ENCODE assay signal across 15 cellular contexts in the genomic region with DNA sequence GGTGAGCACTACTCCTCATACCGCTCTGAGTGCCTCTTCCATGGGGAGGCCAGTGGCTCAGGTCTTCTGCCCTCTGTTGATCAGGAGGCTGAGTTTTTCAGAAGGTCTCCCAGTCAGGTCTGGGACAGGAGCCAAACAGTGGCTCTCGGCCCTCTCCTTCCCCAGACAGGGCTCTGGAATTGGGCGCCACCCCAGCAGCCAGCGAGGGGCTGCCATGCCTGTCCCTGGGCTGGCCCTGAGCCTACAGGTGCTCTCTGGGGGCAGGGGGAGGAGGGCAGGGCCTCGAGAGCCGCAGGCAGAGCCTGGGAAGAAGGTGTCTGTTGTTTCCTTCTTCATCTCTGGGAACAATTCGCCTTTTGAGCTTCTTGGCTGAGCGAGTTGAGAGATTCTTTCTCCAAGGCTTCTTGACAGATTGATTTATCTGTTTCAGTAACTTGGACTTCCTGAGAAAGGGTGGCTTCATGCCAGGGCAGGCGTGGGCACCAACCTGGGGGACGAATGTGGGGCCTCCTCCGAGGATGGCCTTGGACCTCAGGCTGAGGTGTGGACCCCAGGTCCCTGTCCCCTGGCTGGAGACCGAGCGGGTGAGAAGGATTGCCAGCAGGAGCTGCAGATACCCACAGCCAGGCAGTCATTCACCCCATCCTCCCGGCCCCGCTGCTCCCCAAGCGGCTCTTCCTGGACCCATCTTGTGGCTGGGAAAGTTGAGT.
DNase-seq lines count a peak whose midpoint lies in the region; ATAC-seq and TF ChIP-seq lines count a peak whose summit lies in the region.
"Had no signal": no experiment of that assay in that cellular context is flagged by ENCODE, and none has a peak within 500 bp of the region (broad histone marks: within the 10 kb centered on the region; RNA-seq: fewer than 3 reads in every experiment).

No MANE protein-coding gene starts in this region.

- whole genome bisulfite sequencing in testis, 2 donors = 56 to 83% methylated on average over 2 to 16 of the region's 16 CpGs

- peaks cover 8% of the 10 kb centered on the region for H3K4me1 Mint-ChIP-seq in Calu3 (ENCODE audit: low read depth, unreplicated experiment)
- H3K4me1 Mint-ChIP-seq: CD4-positive, alpha-beta memory T cell had no signal

- no peak overlapping the region for H3K27ac Mint-ChIP-seq in Calu3 (ENCODE audit: unreplicated experiment)
- H3K27ac Mint-ChIP-seq: CD4-positive, alpha-beta memory T cell had no signal

- H4K20me1 ChIP-seq in PC-9 (ENCODE audit: insufficient read depth) = no peaks in the 10 kb centered on the region; the same call in 1 of the 2 replicates

- no peaks in the 10 kb centered on the region for H3K79me2 ChIP-seq in PC-9 (ENCODE audit: low read depth)

- H3F3A ChIP-seq in PC-9 (ENCODE audit: insufficient read depth, low read depth) = peaks cover 29% of the 10 kb centered on the region

- H3K27ac ChIP-seq in PC-9 = no peak overlapping the region
- peak overlapping the region; percentile 28 to 55 for H3K27ac ChIP-seq in testis

- H3K27me3 Mint-ChIP-seq in Calu3 (ENCODE audit: unreplicated experiment) = peaks cover 96% of the 10 kb centered on the region

- TF ChIP-seq POLR2A in testis (IDR thresholded peaks at IDR 0.05) = no peak

- peak overlapping the region; percentile 27 for H3K4me3 Mint-ChIP-seq in Calu3 (ENCODE audit: low read depth, unreplicated experiment)
- H3K4me3 Mint-ChIP-seq: CD4-positive, alpha-beta memory T cell had no signal

- H3K9me3 ChIP-seq in PC-9 (ENCODE audit: insufficient read depth, low read depth) = peaks cover 13% of the 10 kb centered on the region
- H3K9me3 ChIP-seq in testis = no peaks in the 10 kb centered on the region

- H3K36me3 ChIP-seq in PC-9 (ENCODE audit: low read depth) (no peaks in the 10 kb centered on the region), testis (ENCODE audit: low read depth, missing control alignments) (no peaks in the 10 kb centered on the region)

- no peak for TF ChIP-seq CTCF in Calu3 (IDR thresholded peaks at IDR 0.05; ENCODE audit: unreplicated experiment)
- no peak for TF ChIP-seq CTCF in PC-9 (conservative IDR thresholded peaks at IDR 0.05)
- TF ChIP-seq CTCF in testis (IDR thresholded peaks at IDR 0.05) = no peak

- 0 out of 2 replicates have a peak overlapping the region, but pooled peaks have one; percentile 72 for H3K4me2 ChIP-seq in PC-9

- no peak for DNase-seq in Calu3
- DNase-seq in PC-9 = no peak
- DNase-seq in foreskin melanocyte = peak; percentile 53
- no peak for DNase-seq in testis
- no peak for DNase-seq in SW480 (ENCODE audit: low spot score)
- no peak for DNase-seq in Right ventricle myocardium superior
- no peak for DNase-seq in NCI-H524 treated with DMSO at 0.1 percent for 48 hours (lab: John Stamatoyannopoulos, UW)
- DNase-seq: CD4-positive, alpha-beta memory T cell; GF-D8; NCI-H1417 treated with DMSO at 0.1 percent for 48 hours; NCI-H1930; NCI-H2171; NCI-H446; NCI-H748 treated with DMSO at 0.1 percent for 48 hours; PC-3 had no signal

- no peaks in the 10 kb centered on the region for H3K36me3 Mint-ChIP-seq in Calu3 (ENCODE audit: insufficient read depth, unreplicated experiment)
- H3K36me3 Mint-ChIP-seq: CD4-positive, alpha-beta memory T cell had no signal

- ATAC-seq in Right ventricle myocardium superior (ENCODE audit: poor library complexity) = no peak
- ATAC-seq: PC-3 had no signal

- H3K27me3 ChIP-seq in PC-9 (ENCODE audit: insufficient read depth, low read depth) (no peaks in the 10 kb centered on the region), testis (no peaks in the 10 kb centered on the region)

- H2AFZ ChIP-seq in PC-9 = no peak overlapping the region

- BruUV-seq in Calu3 (replicated peaks; lab: Mats Ljungman, UMichigan) (no TSS peak), PC-9 (replicated peaks; lab: Mats Ljungman, UMichigan) (no TSS peak)

- H3K9me2 ChIP-seq in PC-9 (ENCODE audit: insufficient read depth) = no peaks in the 10 kb centered on the region

- CTCF ChIA-PET in Calu3 (lab: Charles Lee) (no interaction called here), PC-9 (lab: Charles Lee) (interaction anchor here (0.7 to 1.1 kb wide), 2 partner anchors 39 to 118 kb away, joined by 3 read pairs; no protein-coding TSS in a partner anchor)

- POLR2A ChIA-PET in PC-9 (lab: Charles Lee; ENCODE audit: unreplicated experiment) = interaction anchor here (0.6 kb wide), 2 partner anchors 149 to 241 kb away, joined by 3 to 23 read pairs; no protein-coding TSS in a partner anchor

- intact Hi-C loops in Calu3 (cut with micrococcal nuclease; ENCODE audit: unreplicated experiment) = loop anchor here (10.0 kb wide), 1 partner anchor 116 kb away; no protein-coding TSS in a partner anchor
- intact Hi-C loops in PC-9 (cut with micrococcal nuclease; ENCODE audit: unreplicated experiment) = no loop called here
- intact Hi-C loops in testis (cut with DNase I; ENCODE audit: low total_unique reads) = no loop called here
- intact Hi-C loops in Right ventricle myocardium superior (cut with DNase I) = loop anchor here (10.0 kb wide), 1 partner anchor 966 kb away; no protein-coding TSS in a partner anchor

- H3K4me1 ChIP-seq in PC-9 (replicated peaks; ENCODE audit: insufficient read depth) (peaks cover 28% of the 10 kb centered on the region), testis (peaks cover 5% of the 10 kb centered on the region)

- no peak overlapping the region for H3K4me3 ChIP-seq in PC-9
- H3K4me3 ChIP-seq in testis = no peak overlapping the region

- peaks cover 6% of the 10 kb centered on the region for H3K9me3 Mint-ChIP-seq in Calu3 (ENCODE audit: low read depth, unreplicated experiment)

Comparison
In these comparisons a context has a peak if more than half of its experiments do, and no peak if none do; other contexts are left out.
1. intact Hi-C loops: an anchor here in Calu3 (10.0 kb wide) and Right ventricle myocardium superior (10.0 kb wide); none called in PC-9 and testis.